In the genomic region with DNA sequence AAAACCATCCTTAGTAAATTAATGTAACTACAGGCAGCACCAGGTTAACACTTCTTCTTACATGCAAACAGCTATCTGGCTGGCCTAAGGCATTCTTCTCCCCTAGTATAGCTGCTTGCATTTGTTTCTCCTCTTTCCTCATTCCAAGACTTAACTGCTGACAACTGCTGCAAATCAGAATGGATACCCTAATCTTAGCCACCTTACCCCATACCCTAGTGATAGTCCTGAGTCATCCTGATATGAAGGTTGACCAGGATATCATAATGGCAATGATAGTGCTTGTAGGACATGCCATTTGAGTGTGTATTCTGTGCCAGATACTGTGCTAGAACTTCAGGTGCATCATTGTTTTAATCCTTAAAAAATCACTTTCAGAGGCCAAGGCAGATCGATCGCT, we compare ENCODE assay signal across 29 cellular contexts.
"Had no signal": no experiment of that assay in that cellular context is flagged by ENCODE, and none has a peak within 500 bp of the region (broad histone marks: within the 10 kb centered on the region; RNA-seq: fewer than 3 reads in every experiment).

No MANE protein-coding gene starts in this region.

- H3K36me3 Mint-ChIP-seq: stimulated activated effector memory CD8-positive, alpha-beta T cell treated with anti-CD3 and anti-CD28 coated beads, Interleukin-12 subunit alpha, Interleukin-12 subunit beta, amount 100 ng/mL, for 72 hours; stimulated activated memory B cell treated with anti-CD40 and anti-IgM and Interleukin-4, amounts not matched to agents 10 μg/mL and 1 μg/mL and 100 μg/mL, for 72 hours; type B pancreatic cell had no signal

- H3K4me3 ChIP-seq: stomach, suprapubic skin, testis, thoracic aorta, thyroid gland, tibial artery, tibial nerve, transverse colon, upper lobe of left lung, upper lobe of right lung, uterus, vagina had no signal

- DNase-seq: stimulated activated CD4-positive, alpha-beta T cell treated with anti-CD3 and anti-CD28 coated beads, Interleukin-2, amount 100 ng/mL, for 48 hours; stimulated activated CD4-positive, alpha-beta T cell treated with anti-CD3 and anti-CD28 coated beads, Interleukin-4, amount 100 ng/mL, for 1 hour; stimulated activated CD4-positive, alpha-beta T cell treated with anti-CD3 and anti-CD28 coated beads, Interleukin-4, amount 100 ng/mL, for 24 hours; stimulated activated CD4-positive, alpha-beta T cell treated with anti-CD3 and anti-CD28 coated beads, Interleukin-4, amount 100 ng/mL, for 4 hours; stimulated activated CD8-positive, alpha-beta memory T cell treated with anti-CD3 and anti-CD28 coated beads, Interleukin-4, amount 100 ng/mL, for 48 hours; stimulated activated naive B cell treated with anti-CD40 and anti-IgM and Interleukin-4, amounts not matched to agents 10 μg/mL and 1 μg/mL and 100 μg/mL, for 72 hours; stimulated activated naive CD4-positive, alpha-beta T cell; stimulated activated naive CD4-positive, alpha-beta T cell treated with Interleukin-2 at 50 U/mL for 16 hours; stimulated activated naive CD8-positive, alpha-beta T cell treated with anti-CD3 and anti-CD28 coated beads, Interleukin-15, amount 100 ng/mL, for 72 hours; stimulated activated naive CD8-positive, alpha-beta T cell treated with anti-CD3 and anti-CD28 coated beads, Interleukin-15, Interleukin-2, amounts not matched to agents 100 U/mL and 50 U/mL, for 24 hours; stomach; substantia nigra; testis; thyroid gland; tibial artery; transverse colon; trophoblast cell; upper lobe of left lung; upper lobe of right lung; uterus had no signal

- FAIRE-seq: urothelium cell line had no signal

- H3K4me3 Mint-ChIP-seq: stimulated activated effector memory CD8-positive, alpha-beta T cell treated with anti-CD3 and anti-CD28 coated beads, Interleukin-12 subunit alpha, Interleukin-12 subunit beta, amount 100 ng/mL, for 72 hours; stimulated activated memory B cell treated with anti-CD40 and anti-IgM and Interleukin-4, amounts not matched to agents 10 μg/mL and 1 μg/mL and 100 μg/mL, for 72 hours; stimulated activated naive B cell treated with anti-CD40 and anti-IgM and Interleukin-4, amounts not matched to agents 10 μg/mL and 1 μg/mL and 100 μg/mL, for 72 hours; stimulated activated naive CD8-positive, alpha-beta T cell treated with anti-CD3 and anti-CD28 coated beads, Interleukin-15, amount 100 ng/mL, for 72 hours; stimulated activated naive CD8-positive, alpha-beta T cell treated with anti-CD3 and anti-CD28 coated beads, Interleukin-15, Interleukin-2, amounts not matched to agents 100 ng/mL and 50 ng/mL, for 24 hours; type B pancreatic cell had no signal

- H3K36me3 ChIP-seq: stomach, suprapubic skin, thoracic aorta, thyroid gland, tibial artery, tibial nerve, transverse colon, upper lobe of left lung, upper lobe of right lung, uterus, vagina had no signal

- ATAC-seq: stimulated activated effector memory CD8-positive, alpha-beta T cell treated with anti-CD3 and anti-CD28 coated beads, Interleukin-12 subunit alpha, Interleukin-12 subunit beta, amount 100 ng/mL, for 72 hours; stimulated activated memory B cell treated with anti-CD40 and anti-IgM and Interleukin-4, amounts not matched to agents 10 μg/mL and 1 μg/mL and 100 μg/mL, for 72 hours; stimulated activated naive B cell treated with anti-CD40 and anti-IgM and Interleukin-4, amounts not matched to agents 10 μg/mL and 1 μg/mL and 100 μg/mL, for 72 hours; stimulated activated naive CD8-positive, alpha-beta T cell treated with anti-CD3 and anti-CD28 coated beads, Interleukin-15, amount 100 ng/mL, for 72 hours; stimulated activated naive CD8-positive, alpha-beta T cell treated with anti-CD3 and anti-CD28 coated beads, Interleukin-15, Interleukin-2, amounts not matched to agents 100 U/mL and 50 U/mL, for 24 hours; upper lobe of right lung had no signal

- H3K4me1 ChIP-seq: stomach, suprapubic skin, testis, thyroid gland, tibial artery, tibial nerve, transverse colon, upper lobe of left lung, upper lobe of right lung, uterus, vagina had no signal

- H3K9me3 Mint-ChIP-seq: stimulated activated effector memory CD8-positive, alpha-beta T cell treated with anti-CD3 and anti-CD28 coated beads, Interleukin-12 subunit alpha, Interleukin-12 subunit beta, amount 100 ng/mL, for 72 hours; stimulated activated naive B cell treated with anti-CD40 and anti-IgM and Interleukin-4, amounts not matched to agents 10 μg/mL and 1 μg/mL and 100 μg/mL, for 72 hours; stimulated activated naive CD8-positive, alpha-beta T cell treated with anti-CD3 and anti-CD28 coated beads, Interleukin-15, amount 100 ng/mL, for 72 hours; stimulated activated naive CD8-positive, alpha-beta T cell treated with anti-CD3 and anti-CD28 coated beads, Interleukin-15, Interleukin-2, amounts not matched to agents 100 ng/mL and 50 ng/mL, for 24 hours; type B pancreatic cell had no signal

- H3K27me3 ChIP-seq: stomach, suprapubic skin, testis, thyroid gland, tibial artery, tibial nerve, transverse colon, upper lobe of left lung, upper lobe of right lung, uterus, vagina had no signal

- H3K27ac Mint-ChIP-seq: stimulated activated effector memory CD8-positive, alpha-beta T cell treated with anti-CD3 and anti-CD28 coated beads, Interleukin-12 subunit alpha, Interleukin-12 subunit beta, amount 100 ng/mL, for 72 hours; stimulated activated memory B cell treated with anti-CD40 and anti-IgM and Interleukin-4, amounts not matched to agents 10 μg/mL and 1 μg/mL and 100 μg/mL, for 72 hours; stimulated activated naive B cell treated with anti-CD40 and anti-IgM and Interleukin-4, amounts not matched to agents 10 μg/mL and 1 μg/mL and 100 μg/mL, for 72 hours; stimulated activated naive CD8-positive, alpha-beta T cell treated with anti-CD3 and anti-CD28 coated beads, Interleukin-15, Interleukin-2, amounts not matched to agents 100 ng/mL and 50 ng/mL, for 24 hours; type B pancreatic cell had no signal

- H3K27me3 Mint-ChIP-seq: stimulated activated memory B cell treated with anti-CD40 and anti-IgM and Interleukin-4, amounts not matched to agents 10 μg/mL and 1 μg/mL and 100 μg/mL, for 72 hours; stimulated activated naive B cell treated with anti-CD40 and anti-IgM and Interleukin-4, amounts not matched to agents 10 μg/mL and 1 μg/mL and 100 μg/mL, for 72 hours; stimulated activated naive CD8-positive, alpha-beta T cell treated with anti-CD3 and anti-CD28 coated beads, Interleukin-15, amount 100 ng/mL, for 72 hours; stimulated activated naive CD8-positive, alpha-beta T cell treated with anti-CD3 and anti-CD28 coated beads, Interleukin-15, Interleukin-2, amounts not matched to agents 100 ng/mL and 50 ng/mL, for 24 hours; type B pancreatic cell had no signal

- H3K4me1 Mint-ChIP-seq: stimulated activated effector memory CD8-positive, alpha-beta T cell treated with anti-CD3 and anti-CD28 coated beads, Interleukin-12 subunit alpha, Interleukin-12 subunit beta, amount 100 ng/mL, for 72 hours; stimulated activated memory B cell treated with anti-CD40 and anti-IgM and Interleukin-4, amounts not matched to agents 10 μg/mL and 1 μg/mL and 100 μg/mL, for 72 hours; stimulated activated naive B cell treated with anti-CD40 and anti-IgM and Interleukin-4, amounts not matched to agents 10 μg/mL and 1 μg/mL and 100 μg/mL, for 72 hours; stimulated activated naive CD8-positive, alpha-beta T cell treated with anti-CD3 and anti-CD28 coated beads, Interleukin-15, amount 100 ng/mL, for 72 hours had no signal

- H3K9me3 ChIP-seq: stomach, suprapubic skin, testis, thoracic aorta, thyroid gland, tibial artery, tibial nerve, transverse colon, upper lobe of left lung, upper lobe of right lung, vagina had no signal

- H3K27ac ChIP-seq: stomach, suprapubic skin, testis, thoracic aorta, thyroid gland, tibial artery, tibial nerve, transverse colon, upper lobe of left lung, upper lobe of right lung, uterus, vagina had no signal
